In genomic region chr14:102417118-102417517, GRCh38 we compare ENCODE assay signal across 27 cellular contexts. TPM values are rescaled to one million over a fixed set of nuclear protein-coding genes. Genes with fewer than 3 reads are reported as not detected.
DNase-seq lines count a peak whose midpoint lies in the region; ATAC-seq, FAIRE-seq and TF ChIP-seq lines count a peak whose summit lies in the region.
"Had no signal": no experiment of that assay in that cellular context is flagged by ENCODE, and none has a peak within 500 bp of the region (broad histone marks: within the 10 kb centered on the region; RNA-seq: fewer than 3 reads in every experiment).

No MANE protein-coding gene starts in this region.

- no peak for TF ChIP-seq POLR2A in sigmoid colon (IDR thresholded peaks at IDR 0.05)
- TF ChIP-seq POLR2A in GM12891 (IDR thresholded peaks at IDR 0.05; ENCODE audit: low read depth, low read length) = no peak

- peak overlapping the region in 4 of 5 experiments; percentile 20 to 88 (median 49) for H3K27ac Mint-ChIP-seq in brain
- H3K27ac Mint-ChIP-seq: HFFc6 had no signal

- DNase-seq in midbrain (lab: John Stamatoyannopoulos, UW) = peak; percentile 26
- DNase-seq in sigmoid colon = peak; percentile 6
- DNase-seq in NCI-H526 (lab: John Stamatoyannopoulos, UW) = no peak
- DNase-seq in GM12891 (ENCODE audit: insufficient read length, low spot score) = no peak
- no peak for DNase-seq in SKM-1 treated with dmso at 0.1 percent for 144 hours (lab: John Stamatoyannopoulos, UW; ENCODE audit: unreplicated experiment)
- DNase-seq: ACHN; C1 segment of cervical spinal cord; CD8-positive, alpha-beta memory T cell; DMS53; EL; HFFc6; Kasumi-1; MG63; NCI-H1092; NCI-H146; NCI-H2081; NCI-H2171 treated with DMSO at 0.1 percent for 48 hours; NCI-H446; NCI-H69 had no signal

- no peak overlapping the region for H3K4me3 Mint-ChIP-seq in brain
- H3K4me3 Mint-ChIP-seq: CD8-positive, alpha-beta memory T cell; HFFc6 had no signal

- TF ChIP-seq EP300 in sigmoid colon (IDR thresholded peaks at IDR 0.05) = no peak

- no peaks in the 10 kb centered on the region for H3K27me3 ChIP-seq in HUES6 (ENCODE audit: control insufficient read depth, insufficient read depth, low read length)
- H3K27me3 ChIP-seq in sigmoid colon = no peaks in the 10 kb centered on the region
- H3K27me3 ChIP-seq: MG63 had no signal

- H3K4me3 ChIP-seq in HUES6 (ENCODE audit: low read depth, low read length) (no peak overlapping the region), sigmoid colon (no peak overlapping the region)
- H3K4me3 ChIP-seq: GM12878, MG63 had no signal

- H3K4me1 ChIP-seq in HUES6 (ENCODE audit: control insufficient read depth, insufficient read depth, low read length) (peaks cover 23% of the 10 kb centered on the region), sigmoid colon (peaks cover 0 to 16% (median 12%) of the 10 kb centered on the region in 4 donors)

- TF ChIP-seq CTCF in brain (conservative IDR thresholded peaks at IDR 0.05) (no peak), sigmoid colon (IDR thresholded peaks at IDR 0.05) (no peak)

- H3K9me3 ChIP-seq in HUES6 (ENCODE audit: control insufficient read depth, insufficient read depth, low read depth, low read length) (no peaks in the 10 kb centered on the region), sigmoid colon (no peaks in the 10 kb centered on the region)
- H3K9me3 ChIP-seq: MG63 had no signal

- H3K27ac ChIP-seq in HUES6 (ENCODE audit: low read depth, low read length) (no peak overlapping the region), sigmoid colon (peak overlapping the region in 1 of 4 donors; percentile 47)

- H3K4me1 Mint-ChIP-seq in brain = peaks cover 4% of the 10 kb centered on the region
- H3K4me1 Mint-ChIP-seq: CD8-positive, alpha-beta memory T cell had no signal

- no peak for FAIRE-seq in GM12891 (lab: Jason Lieb, UNC)
- FAIRE-seq: GM12878, H54, HTR-8/SVneo, RCC 7860 had no signal

- peak overlapping the region; percentile 11 for H3K9ac ChIP-seq in HUES6 (ENCODE audit: low read length)

- intact Hi-C loops in sigmoid colon (cut with DNase I) = no loop called here

- H3K9me3 Mint-ChIP-seq in brain = no peaks in the 10 kb centered on the region
- H3K9me3 Mint-ChIP-seq: CD8-positive, alpha-beta memory T cell; HFFc6 had no signal

- ATAC-seq in GM18502 (IDR thresholded peaks at IDR 0.05; ENCODE audit: poor library complexity, unreplicated experiment) = no peak
- ATAC-seq: GM12878, Right ventricle myocardium inferior had no signal

- peaks cover 26% of the 10 kb centered on the region for H3K36me3 Mint-ChIP-seq in brain

- 88 to 92% methylated on average over 8 of the region's 8 CpGs for WGBS in sigmoid colon, 2 donors

- no peaks in the 10 kb centered on the region for H3K27me3 Mint-ChIP-seq in brain

- H3K36me3 ChIP-seq in HUES6 (ENCODE audit: control insufficient read depth, insufficient read depth, low read length) (peaks cover 14% of the 10 kb centered on the region; the same call in 1 of the 2 replicates), sigmoid colon (peaks cover 0 to 25% (median 12%) of the 10 kb centered on the region in 4 donors)
- H3K36me3 ChIP-seq: MG63 had no signal

TF ChIP-seq in GM12891, 5 proteins besides CTCF, POLR2A, EP300 and RAD21:
- TF ChIP-seq PAX5 (IDR thresholded peaks at IDR 0.05; ENCODE audit: insufficient read depth, low read length, severe bottlenecking) (no peak), TAF1 (IDR thresholded peaks at IDR 0.05; ENCODE audit: low read depth, low read length) (no peak), SPI1 (IDR thresholded peaks at IDR 0.05; ENCODE audit: low read depth, low read length) (no peak), POLR2AphosphoS5 (IDR thresholded peaks at IDR 0.05; ENCODE audit: low read depth, low read length) (no peak), POU2F2 (IDR thresholded peaks at IDR 0.05; ENCODE audit: low read depth, low read length) (no peak)

RNA-seq across cellular contexts. Expression of gene TECPR2, which starts 54.4 kb away (rescaled TPM):
- polyA plus RNA-seq in brain (ENCODE audit: insufficient read depth, low read depth, low replicate concordance) = 14.8 TPM
- total RNA-seq in sigmoid colon = 10 to 100 TPM; 15.3 to 51.0 (median 17.2) TPM
- polyA plus RNA-seq in sigmoid colon = 1 to 10 TPM; 2.1 to 9.0 (median 8.5) TPM
- 1.9 TPM for polyA plus RNA-seq in GM12891 (2012; ENCODE audit: low read depth, missing spikeins)

RNA-seq across cellular contexts. Expression of gene CINP, which starts 54.4 kb away (rescaled TPM):
- polyA plus RNA-seq in brain (ENCODE audit: insufficient read depth, low read depth, low replicate concordance) (41.0 TPM), sigmoid colon (10 to 100 TPM; 21.5 to 46.2 (median 35.0) TPM)
- 10 to 100 TPM; 12.5 to 24.6 (median 19.8) TPM for total RNA-seq in sigmoid colon
- 42.5 TPM for polyA plus RNA-seq in GM12891 (2012; ENCODE audit: low read depth, missing spikeins)

Comparison
In these comparisons a context has a peak if more than half of its experiments do, and no peak if none do; other contexts are left out.
1. DNase-seq: peak in midbrain (single experiment) and sigmoid colon (single experiment); none in NCI-H526 (0 of 2), GM12891 (single experiment) and SKM-1 treated with dmso at 0.1 percent for 144 hours (single experiment).